Comparison of ENCODE assay signal across 8 cellular contexts in the genomic region with DNA sequence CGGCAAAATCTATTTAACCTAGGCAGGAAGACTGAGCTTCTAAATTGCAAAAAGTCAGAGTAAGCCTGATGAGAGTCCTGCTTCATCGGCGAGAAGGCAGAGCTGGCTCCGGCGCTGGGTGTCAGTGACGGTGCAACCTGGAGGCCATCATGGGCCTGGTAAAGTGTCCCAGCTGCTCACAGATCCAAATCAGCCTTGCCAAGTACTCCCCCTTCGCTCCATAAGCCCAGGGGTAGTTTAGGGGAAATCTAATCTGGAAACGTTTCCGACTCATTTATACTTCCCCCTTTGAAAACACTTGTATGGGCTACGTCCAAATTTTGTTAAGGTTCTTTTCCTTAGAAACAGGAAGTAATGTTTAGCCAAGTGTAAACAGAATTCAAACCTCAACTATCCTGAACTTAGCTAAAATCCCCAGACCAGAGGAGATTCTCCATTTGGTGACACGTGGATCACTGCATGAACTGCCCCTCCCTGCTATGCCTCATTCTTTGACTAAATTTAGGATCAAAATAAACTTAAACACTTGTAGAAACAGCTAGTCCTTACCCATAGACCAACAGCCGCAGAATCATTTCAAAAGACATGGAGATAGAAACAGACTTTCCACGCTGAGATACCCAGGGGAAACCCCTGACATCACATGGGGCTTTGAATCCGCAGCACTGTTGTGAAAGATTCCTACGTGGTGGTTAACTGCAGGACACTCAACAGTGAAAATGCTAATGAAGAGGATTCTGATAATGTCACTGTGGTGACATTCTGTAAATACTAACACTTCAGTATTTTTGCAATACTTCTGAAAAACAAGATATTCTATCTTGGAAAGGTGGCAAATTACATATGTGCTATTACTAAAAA.
DNase-seq lines count a peak whose midpoint lies in the region; ATAC-seq and TF ChIP-seq lines count a peak whose summit lies in the region.

No MANE protein-coding gene starts in this region.

- ATAC-seq in GM18870 (IDR thresholded peaks at IDR 0.05; ENCODE audit: unreplicated experiment) (peak; percentile 66), HG02970 (IDR thresholded peaks at IDR 0.05; ENCODE audit: low FRiP score, unreplicated experiment) (peak; percentile 46), WTC11 (peak; percentile 52), left cardiac atrium (peak; percentile 82 to 86), GM21786 (IDR thresholded peaks at IDR 0.05; ENCODE audit: unreplicated experiment) (no peak)

- no peaks in the 10 kb centered on the region for H3K36me3 Mint-ChIP-seq in WTC11

- intact Hi-C loops in left cardiac atrium (cut with DNase I): loop anchor here in 1 of 2 donors (10.0 kb wide), 1 partner anchor 172 kb away; the partner anchor contains the start of gene TGFBR3

- peak overlapping the region; percentile 74; the same call in 1 of the 2 replicates for H3K27ac Mint-ChIP-seq in WTC11

- no peak for TF ChIP-seq CTCF in WTC11 (IDR thresholded peaks at IDR 0.05)

- H3K27me3 Mint-ChIP-seq in WTC11 (ENCODE audit: low read depth): no peaks in the 10 kb centered on the region

- no peak for DNase-seq in WTC11 (ENCODE audit: low spot score)
- peak; percentile 68 for DNase-seq in left cardiac atrium
- peak; percentile 69 for DNase-seq in stimulated activated CD4-positive, alpha-beta T cell treated with anti-CD3 and anti-CD28 coated beads, Interleukin-4, amount 100 ng/mL, for 24 hours
- DNase-seq in DMS 273 (lab: John Stamatoyannopoulos, UW; ENCODE audit: unreplicated experiment): no peak
- no peak for DNase-seq in NCI-H226

- POLR2A ChIA-PET in WTC11 (lab: Charles Lee): no interaction called here

- H3K9me3 Mint-ChIP-seq in WTC11: no peaks in the 10 kb centered on the region

- no peak overlapping the region for H3K4me3 Mint-ChIP-seq in WTC11

- CTCF ChIA-PET in WTC11 (lab: Charles Lee): interaction anchor here (1.2 kb wide), 1 partner anchor 102 kb away, joined by 3 read pairs; no protein-coding TSS in a partner anchor

- H3K4me1 Mint-ChIP-seq in WTC11: peaks cover 24% of the 10 kb centered on the region

TF ChIP-seq in WTC11, 78 proteins besides CTCF, POLR2A, EP300 and RAD21:
- TF ChIP-seq ZNF512 (CRISPR knock-in tag; IDR thresholded peaks at IDR 0.05; ENCODE audit: borderline replicate concordance) (no peak), ESRRA (CRISPR knock-in tag; IDR thresholded peaks at IDR 0.05; ENCODE audit: borderline replicate concordance) (no peak), MLX (CRISPR knock-in tag; IDR thresholded peaks at IDR 0.05) (no peak), NR3C1 (CRISPR knock-in tag; conservative IDR thresholded peaks at IDR 0.05; ENCODE audit: low read depth) (no peak), CBFB (CRISPR knock-in tag; IDR thresholded peaks at IDR 0.05; ENCODE audit: low read depth) (no peak), RORB (CRISPR knock-in tag; IDR thresholded peaks at IDR 0.05) (no peak), GTF2I (CRISPR knock-in tag; conservative IDR thresholded peaks at IDR 0.05) (no peak), EMX1 (CRISPR knock-in tag; IDR thresholded peaks at IDR 0.05) (no peak), SOX15 (CRISPR knock-in tag; IDR thresholded peaks at IDR 0.05) (no peak), MXD4 (CRISPR knock-in tag; IDR thresholded peaks at IDR 0.05; ENCODE audit: borderline replicate concordance) (no peak), TP53 (CRISPR knock-in tag; IDR thresholded peaks at IDR 0.05) (no peak), ZBTB21 (CRISPR knock-in tag; IDR thresholded peaks at IDR 0.05; ENCODE audit: borderline replicate concordance) (no peak), ZNF138 (CRISPR knock-in tag; conservative IDR thresholded peaks at IDR 0.05) (no peak), CDX4 (CRISPR knock-in tag; IDR thresholded peaks at IDR 0.05; ENCODE audit: borderline replicate concordance) (no peak)
- TF ChIP-seq, protein P1, sequence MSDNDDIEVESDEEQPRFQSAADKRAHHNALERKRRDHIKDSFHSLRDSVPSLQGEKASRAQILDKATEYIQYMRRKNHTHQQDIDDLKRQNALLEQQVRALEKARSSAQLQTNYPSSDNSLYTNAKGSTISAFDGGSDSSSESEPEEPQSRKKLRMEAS (CRISPR knock-in tag; IDR thresholded peaks at IDR 0.05): no peak
- TF ChIP-seq, protein P2, sequence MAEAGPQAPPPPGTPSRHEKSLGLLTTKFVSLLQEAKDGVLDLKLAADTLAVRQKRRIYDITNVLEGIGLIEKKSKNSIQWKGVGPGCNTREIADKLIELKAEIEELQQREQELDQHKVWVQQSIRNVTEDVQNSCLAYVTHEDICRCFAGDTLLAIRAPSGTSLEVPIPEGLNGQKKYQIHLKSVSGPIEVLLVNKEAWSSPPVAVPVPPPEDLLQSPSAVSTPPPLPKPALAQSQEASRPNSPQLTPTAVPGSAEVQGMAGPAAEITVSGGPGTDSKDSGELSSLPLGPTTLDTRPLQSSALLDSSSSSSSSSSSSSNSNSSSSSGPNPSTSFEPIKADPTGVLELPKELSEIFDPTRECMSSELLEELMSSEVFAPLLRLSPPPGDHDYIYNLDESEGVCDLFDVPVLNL (CRISPR knock-in tag; IDR thresholded peaks at IDR 0.05; ENCODE audit: borderline replicate concordance, low read depth): no peak
TF ChIP-seq in WTC11: peak in this region for 0.

Comparison
In these comparisons a context has a peak if more than half of its experiments do, and no peak if none do; other contexts are left out.
1. DNase-seq: peak in left cardiac atrium (single experiment) and stimulated activated CD4-positive, alpha-beta T cell treated with anti-CD3 and anti-CD28 coated beads, Interleukin-4, amount 100 ng/mL, for 24 hours (single experiment); none in WTC11 (single experiment), DMS 273 (single experiment) and NCI-H226 (single experiment).